In genomic region chr7:87316846-87317545, GRCh38 we compare ENCODE assay signal across 14 cellular contexts. TPM values are rescaled to one million over a fixed set of nuclear protein-coding genes. Genes with fewer than 3 reads are reported as not detected.
DNase-seq lines count a peak whose midpoint lies in the region; ATAC-seq and TF ChIP-seq lines count a peak whose summit lies in the region.
"Had no signal": no experiment of that assay in that cellular context is flagged by ENCODE, and none has a peak within 500 bp of the region (broad histone marks: within the 10 kb centered on the region; RNA-seq: fewer than 3 reads in every experiment).

No MANE protein-coding gene starts in this region.

- no peak overlapping the region for H3K4me3 Mint-ChIP-seq in T-cell
- H3K4me3 Mint-ChIP-seq: stimulated activated naive B cell treated with anti-CD40 and anti-IgM and Interleukin-4, amounts not matched to agents 10 μg/mL and 1 μg/mL and 100 μg/mL, for 72 hours had no signal

- H3K27me3 ChIP-seq in gastroesophageal sphincter, result peaks cover 11% of the 10 kb centered on the region
- H3K27me3 ChIP-seq: cardiac muscle cell had no signal

- H3K36me3 Mint-ChIP-seq in T-cell, result peaks cover 3% of the 10 kb centered on the region

- no peak for TF ChIP-seq POLR2A in gastroesophageal sphincter (IDR thresholded peaks at IDR 0.05)

- H3K9me3 ChIP-seq in gastroesophageal sphincter, result peaks cover 0 to 4% (median 0%) of the 10 kb centered on the region in 3 donors

- no peak overlapping the region for H3K4me3 ChIP-seq in fibroblast of pulmonary artery (replicated peaks; ENCODE audit: low read depth, low read length)
- H3K4me3 ChIP-seq in gastroesophageal sphincter, result no peak overlapping the region
- H3K4me3 ChIP-seq: cardiac muscle cell had no signal

- ATAC-seq in T-cell (replicated peaks in 1 of 4) (no peak), HG03354 (IDR thresholded peaks at IDR 0.05; ENCODE audit: poor library complexity, severe bottlenecking, unreplicated experiment) (no peak), gastroesophageal sphincter (no peak)

- CTCF ChIA-PET in T-cell (lab: Charles Lee), result interaction anchor here (1.1 to 7.4 kb wide), 6 partner anchors 9 to 101 kb away, joined by 3 to 73 read pairs (median 6); partner anchors contain the start of gene CROT (in 1 of the 2)

- TF ChIP-seq CTCF in fibroblast of pulmonary artery (IDR thresholded peaks at IDR 0.05; ENCODE audit: low read length, missing control alignments) (no peak), gastroesophageal sphincter (IDR thresholded peaks at IDR 0.05) (no peak)

- no peaks in the 10 kb centered on the region for H3K36me3 ChIP-seq in gastroesophageal sphincter
- H3K36me3 ChIP-seq: cardiac muscle cell had no signal

- no peaks in the 10 kb centered on the region for H3K27me3 Mint-ChIP-seq in T-cell
- H3K27me3 Mint-ChIP-seq: stimulated activated naive B cell treated with anti-CD40 and anti-IgM and Interleukin-4, amounts not matched to agents 10 μg/mL and 1 μg/mL and 100 μg/mL, for 72 hours had no signal

- no peak for TF ChIP-seq EP300 in gastroesophageal sphincter (IDR thresholded peaks at IDR 0.05)

- no peak overlapping the region for H3K27ac ChIP-seq in gastroesophageal sphincter
- H3K27ac ChIP-seq: cardiac muscle cell had no signal

- peaks cover 9 to 35% (median 16%) of the 10 kb centered on the region in 3 donors for H3K4me1 Mint-ChIP-seq in T-cell

- peak overlapping the region; percentile 17 to 46 for H3K27ac Mint-ChIP-seq in T-cell

- WGBS in gastroesophageal sphincter (ENCODE audit: low coverage in 1 of 2), 2 donors, result 14% methylated on average over 1 of the region's 1 CpG; no CpG with 5 or more reads in 1 of the 2 donors

- POLR2A ChIA-PET in T-cell (lab: Charles Lee), result interaction anchor here in 1 of 2 donors (0.8 kb wide), 1 partner anchor 68 kb away, joined by 4 read pairs; no protein-coding TSS in a partner anchor

- peaks cover 0 to 8% (median 0%) of the 10 kb centered on the region in 3 donors for H3K4me1 ChIP-seq in gastroesophageal sphincter

- DNase-seq in NCI-H510A treated with DMSO at 0.1 percent for 48 hours (lab: John Stamatoyannopoulos, UW) (peak; percentile 17), NCI-H510A (lab: John Stamatoyannopoulos, UW) (no peak), T-cell (no peak), fibroblast of pulmonary artery (ENCODE audit: low read depth) (peak; percentile 83), stromal cell of bone marrow (ENCODE audit: low read depth) (peak; percentile 54), CD1c-positive myeloid dendritic cell (ENCODE audit: extremely low spot score) (no peak)
- DNase-seq: activated CD4-positive, alpha-beta T cell treated with anti-CD3 and anti-CD28 coated beads, Interleukin-2, amount 50 U/mL, for 4 hours; C1 segment of cervical spinal cord; Kasumi-1; RPMI8226 had no signal

- no peaks in the 10 kb centered on the region for H3K9me3 Mint-ChIP-seq in T-cell

RNA-seq across cellular contexts. Expression of gene CROT, which starts 28.5 kb away (rescaled TPM):
- 10 to 100 TPM in 4 of 5 donors, 1 to 10 TPM in 1; 8.5 to 17.2 (median 11.8) TPM for total RNA-seq in T-cell
- 10 to 100 TPM; 12.0 to 20.7 (median 12.7) TPM for total RNA-seq in gastroesophageal sphincter

Comparison
In these comparisons a context has a peak if more than half of its experiments do, and no peak if none do; other contexts are left out.
1. DNase-seq: peak in NCI-H510A treated with DMSO at 0.1 percent for 48 hours (single experiment), fibroblast of pulmonary artery (single experiment) and stromal cell of bone marrow (single experiment); none in NCI-H510A (single experiment), T-cell (0 of 34) and CD1c-positive myeloid dendritic cell (single experiment).